Comparison of ENCODE assay signal across 18 cellular contexts in genomic region chr4:130026185-130026584, GRCh38.
DNase-seq lines count a peak whose midpoint lies in the region; ATAC-seq and FAIRE-seq lines count a peak whose summit lies in the region.
"Had no signal": no experiment of that assay in that cellular context is flagged by ENCODE, and none has a peak within 500 bp of the region (broad histone marks: within the 10 kb centered on the region; RNA-seq: fewer than 3 reads in every experiment).

No MANE protein-coding gene starts in this region.

- no peak for ATAC-seq in natural killer cell treated with Interleukin-12 subunit alpha and Interleukin-12 subunit beta and Interleukin-15 and Interleukin-18, amount 100 ng/mL, for 72 hours
- no peak for ATAC-seq in HG02885 (IDR thresholded peaks at IDR 0.05; ENCODE audit: poor library complexity, unreplicated experiment)
- ATAC-seq: activated CD8-positive, alpha-beta memory T cell treated with anti-CD3 and anti-CD28 coated beads, Interleukin-2, amount 10 ng/mL, durations not matched to agents 7 days and 5 days; upper lobe of right lung had no signal

- H3K36me3 Mint-ChIP-seq in natural killer cell treated with Interleukin-12 subunit alpha and Interleukin-12 subunit beta and Interleukin-15 and Interleukin-18, amount 100 ng/mL, for 72 hours, result no peaks in the 10 kb centered on the region
- H3K36me3 Mint-ChIP-seq: activated CD8-positive, alpha-beta memory T cell treated with anti-CD3 and anti-CD28 coated beads, Interleukin-2, amount 10 ng/mL, durations not matched to agents 7 days and 5 days had no signal

- H3K9me3 ChIP-seq in iPS DF 6.9 (ENCODE audit: control insufficient read depth, insufficient read depth, low read length), result no peaks in the 10 kb centered on the region
- H3K9me3 ChIP-seq: spleen, upper lobe of right lung had no signal

- H3K36me3 ChIP-seq in iPS DF 6.9 (ENCODE audit: control insufficient read depth, insufficient read depth, low read length), result no peaks in the 10 kb centered on the region
- H3K36me3 ChIP-seq: spleen, upper lobe of right lung had no signal

- no peak overlapping the region for H3K27ac ChIP-seq in iPS DF 6.9 (ENCODE audit: low read length)
- H3K27ac ChIP-seq in substantia nigra (ENCODE audit: low read depth, low read length, poor library complexity, severe bottlenecking), result no peak overlapping the region
- H3K27ac ChIP-seq: epithelial cell of prostate, spleen, upper lobe of right lung had no signal

- H3K27me3 ChIP-seq in iPS DF 6.9 (ENCODE audit: control insufficient read depth, insufficient read depth, low read length), result no peaks in the 10 kb centered on the region
- H3K27me3 ChIP-seq: spleen, upper lobe of right lung had no signal

- peaks cover 2% of the 10 kb centered on the region; the same call in 1 of the 2 replicates for H3K4me1 ChIP-seq in iPS DF 6.9 (ENCODE audit: control insufficient read depth, insufficient read depth, low read length)
- H3K4me1 ChIP-seq: upper lobe of right lung had no signal

- no peak overlapping the region for H3K4me3 Mint-ChIP-seq in natural killer cell treated with Interleukin-12 subunit alpha and Interleukin-12 subunit beta and Interleukin-15 and Interleukin-18, amount 100 ng/mL, for 72 hours
- H3K4me3 Mint-ChIP-seq: activated CD8-positive, alpha-beta memory T cell treated with anti-CD3 and anti-CD28 coated beads, Interleukin-2, amount 10 ng/mL, durations not matched to agents 7 days and 5 days had no signal

- H3K4me3 ChIP-seq in iPS DF 6.9 (ENCODE audit: low read length), result no peak overlapping the region
- H3K4me3 ChIP-seq: spleen, upper lobe of right lung had no signal

- WGBS in iPS DF 6.9 (ENCODE audit: insufficient coverage, insufficient read length), result no CpG with 5 or more reads among the region's 1 CpG

- H3K27me3 Mint-ChIP-seq in natural killer cell treated with Interleukin-12 subunit alpha and Interleukin-12 subunit beta and Interleukin-15 and Interleukin-18, amount 100 ng/mL, for 72 hours, result no peaks in the 10 kb centered on the region
- H3K27me3 Mint-ChIP-seq: activated CD8-positive, alpha-beta memory T cell treated with anti-CD3 and anti-CD28 coated beads, Interleukin-2, amount 10 ng/mL, durations not matched to agents 7 days and 5 days had no signal

- no peak overlapping the region for H3K27ac Mint-ChIP-seq in natural killer cell treated with Interleukin-12 subunit alpha and Interleukin-12 subunit beta and Interleukin-15 and Interleukin-18, amount 100 ng/mL, for 72 hours
- H3K27ac Mint-ChIP-seq: activated CD8-positive, alpha-beta memory T cell treated with anti-CD3 and anti-CD28 coated beads, Interleukin-2, amount 10 ng/mL, durations not matched to agents 7 days and 5 days had no signal

- DNase-seq in GM19239 (ENCODE audit: insufficient read length, low spot score), result no peak
- DNase-seq in NCI-H187 treated with DMSO at 0.1 percent for 48 hours (lab: John Stamatoyannopoulos, UW), result peak; percentile 63
- peak; percentile 94 for DNase-seq in NCI-H748 treated with DMSO at 0.1 percent for 48 hours (lab: John Stamatoyannopoulos, UW)
- DNase-seq in iPS DF 6.9 (ENCODE audit: low read depth, low spot score), result peak; percentile 95
- no peak for DNase-seq in substantia nigra (lab: John Stamatoyannopoulos, UW)
- no peak for DNase-seq in HCEC 1CT
- no peak for DNase-seq in natural killer cell treated with Interleukin-12 subunit alpha and Interleukin-12 subunit beta and Interleukin-15 and Interleukin-18, amount 100 ng/mL, for 72 hours (ENCODE audit: low spot score)
- DNase-seq: activated CD4-positive, CD25-positive, alpha-beta regulatory T cell; activated CD8-positive, alpha-beta memory T cell treated with anti-CD3 and anti-CD28 coated beads, Interleukin-2, amount 10 ng/mL, durations not matched to agents 7 days and 5 days; activated effector memory CD4-positive, alpha-beta T cell treated with anti-CD3 and anti-CD28 coated beads, Interleukin-2, amount 50 U/mL, for 16 hours; anterior cingulate cortex; NCI-H226; posterior cingulate gyrus; spleen; stimulated activated naive CD4-positive, alpha-beta T cell; upper lobe of right lung had no signal

- peak; percentile 28 for FAIRE-seq in GM19239 (lab: Jason Lieb, UNC)

- H3K9me3 Mint-ChIP-seq in natural killer cell treated with Interleukin-12 subunit alpha and Interleukin-12 subunit beta and Interleukin-15 and Interleukin-18, amount 100 ng/mL, for 72 hours, result no peaks in the 10 kb centered on the region

- H3K4me1 Mint-ChIP-seq in natural killer cell treated with Interleukin-12 subunit alpha and Interleukin-12 subunit beta and Interleukin-15 and Interleukin-18, amount 100 ng/mL, for 72 hours (ENCODE audit: low read depth in 2 of 2), result no peaks in the 10 kb centered on the region
- H3K4me1 Mint-ChIP-seq: activated CD8-positive, alpha-beta memory T cell treated with anti-CD3 and anti-CD28 coated beads, Interleukin-2, amount 10 ng/mL, durations not matched to agents 7 days and 5 days had no signal

Comparison
In these comparisons a context has a peak if more than half of its experiments do, and no peak if none do; other contexts are left out.
1. DNase-seq: peak in NCI-H187 treated with DMSO at 0.1 percent for 48 hours (single experiment), NCI-H748 treated with DMSO at 0.1 percent for 48 hours (single experiment) and iPS DF 6.9 (single experiment); none in GM19239 (single experiment), substantia nigra (0 of 49), HCEC 1CT (single experiment) and natural killer cell treated with Interleukin-12 subunit alpha and Interleukin-12 subunit beta and Interleukin-15 and Interleukin-18, amount 100 ng/mL, for 72 hours (single experiment).